ENCODE assay signal across 13 cellular contexts in genomic region chr17:8072339-8072726, GRCh38. TPM values are rescaled to one million over a fixed set of nuclear protein-coding genes. Genes with fewer than 3 reads are reported as not detected.
A peak's percentile ranks its signal among the peaks of the same experiment; 100 is the strongest.
DNase-seq lines count a peak whose midpoint lies in the region; ATAC-seq, FAIRE-seq and TF ChIP-seq lines count a peak whose summit lies in the region.
"Had no signal": no experiment of that assay in that cellular context is flagged by ENCODE, and none has a peak within 500 bp of the region (broad histone marks: within the 10 kb centered on the region; RNA-seq: fewer than 3 reads in every experiment).

No MANE protein-coding gene starts in this region.

- intact Hi-C loops in Right ventricle myocardium superior (cut with DNase I) (loop anchor here (10.0 kb wide), 1 partner anchor 222 kb away; the partner anchor contains the start of gene SLC25A35), left cardiac atrium (cut with DNase I) (no loop called here)

- H3K27ac ChIP-seq in astrocyte (ENCODE audit: low read depth, low read length) = no peak overlapping the region
- H3K27ac ChIP-seq: RWPE1, suprapubic skin had no signal

- H3K4me1 ChIP-seq in astrocyte (ENCODE audit: insufficient read depth, low read length) = peaks cover 2% of the 10 kb centered on the region

- FAIRE-seq in astrocyte (lab: Jason Lieb, UNC) = no peak

- H3K4me1 Mint-ChIP-seq in astrocyte (ENCODE audit: low read depth, unreplicated experiment) = peaks cover 4% of the 10 kb centered on the region
- peaks cover 13% of the 10 kb centered on the region for H3K4me1 Mint-ChIP-seq in mesothelial cell of epicardium
- peaks cover 8% of the 10 kb centered on the region for H3K4me1 Mint-ChIP-seq in type B pancreatic cell (ENCODE audit: unreplicated experiment)

- H3K9me3 Mint-ChIP-seq in astrocyte (ENCODE audit: unreplicated experiment) (peaks cover 3% of the 10 kb centered on the region), mesothelial cell of epicardium (no peaks in the 10 kb centered on the region), type B pancreatic cell (no peaks in the 10 kb centered on the region)

- DNase-seq in Right ventricle myocardium superior (peak; percentile 34), left cardiac atrium (no peak), astrocyte (ENCODE audit: low read depth) (no peak), mesothelial cell of epicardium (ENCODE audit: low spot score in 2 of 2, unreplicated experiment in 2 of 2) (no peak), type B pancreatic cell (ENCODE audit: extremely low spot score, unreplicated experiment) (no peak), DMS79 (lab: John Stamatoyannopoulos, UW) (no peak)
- DNase-seq: C1 segment of cervical spinal cord, NCI-H2171, nucleus accumbens had no signal

- no peaks in the 10 kb centered on the region for H3K79me2 ChIP-seq in astrocyte (ENCODE audit: insufficient read depth, low read length)

- H3K27ac Mint-ChIP-seq in astrocyte (ENCODE audit: unreplicated experiment) (no peak overlapping the region), mesothelial cell of epicardium (no peak overlapping the region), type B pancreatic cell (no peak overlapping the region)

- H3K4me2 ChIP-seq in astrocyte (ENCODE audit: low read length) = no peak overlapping the region

- no peak overlapping the region for H3K4me3 ChIP-seq in astrocyte (ENCODE audit: insufficient read depth, low read depth, low read length)

- H3K4me3 Mint-ChIP-seq in astrocyte (ENCODE audit: unreplicated experiment) = peak overlapping the region; percentile 31
- peak overlapping the region; percentile 44 for H3K4me3 Mint-ChIP-seq in mesothelial cell of epicardium
- peak overlapping the region; percentile 48 for H3K4me3 Mint-ChIP-seq in type B pancreatic cell

- H2AFZ ChIP-seq in astrocyte (ENCODE audit: low read depth, low read length) = no peak overlapping the region

- no peak overlapping the region for H3K9ac ChIP-seq in astrocyte (ENCODE audit: low read length)

- H4K20me1 ChIP-seq in astrocyte (ENCODE audit: insufficient read depth, low read length) = no peaks in the 10 kb centered on the region

- no peak for TF ChIP-seq CTCF in astrocyte (IDR thresholded peaks at IDR 0.05; ENCODE audit: insufficient read depth, low read depth, low read length)
- TF ChIP-seq CTCF in mesothelial cell of epicardium (IDR thresholded peaks at IDR 0.05; ENCODE audit: unreplicated experiment) = no peak
- no peak for TF ChIP-seq CTCF in type B pancreatic cell (conservative IDR thresholded peaks at IDR 0.05)

- H3K9me3 ChIP-seq in astrocyte (ENCODE audit: insufficient read depth, low read depth, low read length) = no peaks in the 10 kb centered on the region
- H3K9me3 ChIP-seq: suprapubic skin had no signal

- H3K27me3 ChIP-seq in astrocyte (ENCODE audit: insufficient read depth, low read length) = peaks cover 58% of the 10 kb centered on the region

- ATAC-seq in Right ventricle myocardium superior (ENCODE audit: poor library complexity) (no peak), left cardiac atrium (no peak), HG03196 (IDR thresholded peaks at IDR 0.05; ENCODE audit: unreplicated experiment) (no peak), HG02759 (IDR thresholded peaks at IDR 0.05; ENCODE audit: unreplicated experiment) (no peak)

- H3K36me3 Mint-ChIP-seq in astrocyte (ENCODE audit: low read depth, unreplicated experiment) (peaks cover 1% of the 10 kb centered on the region), mesothelial cell of epicardium (no peaks in the 10 kb centered on the region), type B pancreatic cell (no peaks in the 10 kb centered on the region)

- no peaks in the 10 kb centered on the region for H3K36me3 ChIP-seq in astrocyte (ENCODE audit: insufficient read depth, low read length)
- H3K36me3 ChIP-seq: suprapubic skin had no signal

- H3K27me3 Mint-ChIP-seq in astrocyte (ENCODE audit: low read depth, unreplicated experiment) = peaks cover 99% of the 10 kb centered on the region
- H3K27me3 Mint-ChIP-seq in mesothelial cell of epicardium (ENCODE audit: low read depth) = peaks cover 100% of the 10 kb centered on the region
- peaks cover 100% of the 10 kb centered on the region for H3K27me3 Mint-ChIP-seq in type B pancreatic cell

RNA-seq across cellular contexts. Expression of gene ALOX12B, which starts 15.2 kb away (rescaled TPM):
- not detected for total RNA-seq in Right ventricle myocardium superior
- not detected for total RNA-seq in left cardiac atrium
- not detected in 2 replicates for total RNA-seq in astrocyte
- total RNA-seq in mesothelial cell of epicardium = 0.70 TPM in 1 of 3 replicates, not detected in the others
- not detected in 2 replicates for total RNA-seq in type B pancreatic cell (ENCODE audit: low replicate concordance)

RNA-seq across cellular contexts. Expression of gene ALOX15B, which starts 33.5 kb away (rescaled TPM):
- total RNA-seq in Right ventricle myocardium superior (not detected), left cardiac atrium (under 1 TPM in 1 of 2 donors, not detected in 1; 0.39 TPM), astrocyte (not detected in 2 replicates), mesothelial cell of epicardium (0.09 TPM in 1 of 3 replicates, not detected in the others), type B pancreatic cell (ENCODE audit: low replicate concordance) (not detected in 2 replicates)

RNA-seq across cellular contexts. Expression of gene ALOXE3, which starts 46.0 kb away (rescaled TPM):
- total RNA-seq in Right ventricle myocardium superior (not detected), left cardiac atrium (not detected), astrocyte (0.17 and 0.82 TPM in 2 replicates), mesothelial cell of epicardium (0.09 to 0.13 TPM in 2 of 3 replicates, not detected in the other), type B pancreatic cell (ENCODE audit: low replicate concordance) (0.14 TPM in 1 of 2 replicates, not detected in the other)

RNA-seq across cellular contexts. Expression of gene HES7, which starts 51.6 kb away (rescaled TPM):
- total RNA-seq in Right ventricle myocardium superior (0.13 TPM), left cardiac atrium (under 1 TPM; 0.38 to 0.47 TPM), astrocyte (0.64 and 1.0 TPM in 2 replicates), mesothelial cell of epicardium (0.45 to 0.75 TPM (median 0.66 TPM) in 3 replicates), type B pancreatic cell (ENCODE audit: low replicate concordance) (0.46 TPM in 1 of 2 replicates, not detected in the other)
- total RNA-seq: suprapubic skin had no signal
